In genomic region chr9:127392166-127392565, GRCh38 we compare ENCODE assay signal across 12 cellular contexts.
"Had no signal": no experiment of that assay in that cellular context is flagged by ENCODE, and none has a peak within 500 bp of the region (broad histone marks: within the 10 kb centered on the region; RNA-seq: fewer than 3 reads in every experiment).

No MANE protein-coding gene starts in this region.

- DNase-seq: activated CD4-positive, alpha-beta T cell treated with anti-CD3 and anti-CD28 coated beads, Interleukin-2, amount 50 U/mL, for 1 hour; activated naive CD4-positive, alpha-beta T cell treated with anti-CD3 and anti-CD28 coated beads for 36 hours; activated T-cell treated with anti-CD3 and anti-CD28 coated beads for 4 hours; dorsolateral prefrontal cortex; left colon; pancreas; stimulated activated CD4-positive, alpha-beta T cell treated with anti-CD3 and anti-CD28 coated beads, Interleukin-2, amount 100 ng/mL, for 48 hours had no signal

- H3K27ac Mint-ChIP-seq: activated naive CD4-positive, alpha-beta T cell treated with anti-CD3 and anti-CD28 coated beads for 36 hours; endodermal cell; stimulated activated memory B cell treated with anti-CD40 and anti-IgM and Interleukin-4, amounts not matched to agents 10 μg/mL and 1 μg/mL and 100 μg/mL, for 72 hours; T-helper 2 cell treated with Interferon-gamma antibody and Interleukin-4, amounts not matched to agents 5 μg/mL and 100 μg/mL, for 36 hours had no signal

- ATAC-seq: activated CD4-positive, CD25-positive, alpha-beta regulatory T cell treated with anti-CD3 and anti-CD28 coated beads, Interleukin-2, amount 50 U/mL, for 24 hours; heart left ventricle; left colon; pancreas; stimulated activated memory B cell treated with anti-CD40 and anti-IgM and Interleukin-4, amounts not matched to agents 10 μg/mL and 1 μg/mL and 100 μg/mL, for 72 hours had no signal

- H3K27me3 Mint-ChIP-seq: stimulated activated memory B cell treated with anti-CD40 and anti-IgM and Interleukin-4, amounts not matched to agents 10 μg/mL and 1 μg/mL and 100 μg/mL, for 72 hours had no signal

- H3K4me3 Mint-ChIP-seq: activated naive CD4-positive, alpha-beta T cell treated with anti-CD3 and anti-CD28 coated beads for 36 hours; endodermal cell; stimulated activated memory B cell treated with anti-CD40 and anti-IgM and Interleukin-4, amounts not matched to agents 10 μg/mL and 1 μg/mL and 100 μg/mL, for 72 hours; T-helper 2 cell treated with Interferon-gamma antibody and Interleukin-4, amounts not matched to agents 5 μg/mL and 100 μg/mL, for 36 hours had no signal

- H3K36me3 Mint-ChIP-seq: stimulated activated memory B cell treated with anti-CD40 and anti-IgM and Interleukin-4, amounts not matched to agents 10 μg/mL and 1 μg/mL and 100 μg/mL, for 72 hours had no signal

- H3K9me3 Mint-ChIP-seq: activated naive CD4-positive, alpha-beta T cell treated with anti-CD3 and anti-CD28 coated beads for 36 hours; endodermal cell; stimulated activated memory B cell treated with anti-CD40 and anti-IgM and Interleukin-4, amounts not matched to agents 10 μg/mL and 1 μg/mL and 100 μg/mL, for 72 hours; T-helper 2 cell treated with Interferon-gamma antibody and Interleukin-4, amounts not matched to agents 5 μg/mL and 100 μg/mL, for 36 hours had no signal
